Comparison of ENCODE assay signal across 9 cellular contexts in the genomic region with DNA sequence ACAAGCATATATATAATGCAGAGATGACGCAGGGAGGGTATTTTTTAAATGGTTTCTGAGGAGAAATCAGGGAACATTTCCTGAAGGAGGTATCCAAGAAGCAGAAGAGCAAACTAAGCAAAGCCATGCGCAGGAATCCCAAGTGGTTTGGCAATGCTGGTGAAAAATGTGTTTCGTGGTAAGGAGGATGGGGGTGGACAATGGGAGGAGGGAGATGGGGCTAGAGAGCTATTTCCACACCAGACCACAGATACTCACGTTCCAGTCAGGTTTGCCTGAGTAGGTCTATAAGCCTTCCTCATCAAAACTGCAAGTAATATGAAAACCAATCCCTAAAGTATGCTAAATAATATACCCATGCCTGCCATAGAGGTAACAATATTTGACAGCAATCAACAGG.
DNase-seq lines count a peak whose midpoint lies in the region; ATAC-seq and TF ChIP-seq lines count a peak whose summit lies in the region.
"Had no signal": no experiment of that assay in that cellular context is flagged by ENCODE, and none has a peak within 500 bp of the region (broad histone marks: within the 10 kb centered on the region; RNA-seq: fewer than 3 reads in every experiment).

No MANE protein-coding gene starts in this region.

- peak overlapping the region; percentile 86 for H3K27ac Mint-ChIP-seq in CD4-positive, alpha-beta T cell

- CTCF ChIA-PET in CD4-positive, alpha-beta T cell (lab: Charles Lee), result interaction anchor here (1.4 to 2.7 kb wide), 2 partner anchors 85 to 207 kb away, joined by 3 to 7 read pairs; no protein-coding TSS in a partner anchor

- peak overlapping the region; percentile 89 for H3K4me3 Mint-ChIP-seq in CD4-positive, alpha-beta T cell

- peaks cover 7% of the 10 kb centered on the region for H3K27me3 Mint-ChIP-seq in CD4-positive, alpha-beta T cell

- POLR2A ChIA-PET in CD4-positive, alpha-beta T cell (lab: Charles Lee), result interaction anchor here (1.4 to 4.9 kb wide), 4 partner anchors 46 to 224 kb away, joined by 3 to 61 read pairs (median 32); partner anchors contain the start of gene MKLN1

- peak overlapping the region; percentile 62 for H3K4me3 ChIP-seq in effector memory CD4-positive, alpha-beta T cell (ENCODE audit: insufficient read depth, low read depth, low read length, poor library complexity, severe bottlenecking)
- peak overlapping the region; percentile 3 for H3K4me3 ChIP-seq in rectal smooth muscle tissue (ENCODE audit: low read length)

- H3K9ac ChIP-seq in rectal smooth muscle tissue (ENCODE audit: low read length), result no peak overlapping the region

- intact Hi-C loops in CD4-positive, alpha-beta T cell (cut with DNase I, micrococcal nuclease), result loop anchor here (10.0 kb wide), 2 partner anchors 49 to 51 kb away; no protein-coding TSS in a partner anchor

- TF ChIP-seq CTCF in CD4-positive, alpha-beta T cell (IDR thresholded peaks at IDR 0.05), result no peak

- H3K9me3 Mint-ChIP-seq in CD4-positive, alpha-beta T cell, result no peaks in the 10 kb centered on the region

- peaks cover 27% of the 10 kb centered on the region for H3K4me1 ChIP-seq in effector memory CD4-positive, alpha-beta T cell (ENCODE audit: control insufficient read depth, insufficient read depth, low read length, poor library complexity, severe bottlenecking)
- H3K4me1 ChIP-seq in rectal smooth muscle tissue (ENCODE audit: control insufficient read depth, insufficient read depth, low read length), result peaks cover 21% of the 10 kb centered on the region

- peaks cover 81% of the 10 kb centered on the region for H3K36me3 Mint-ChIP-seq in CD4-positive, alpha-beta T cell (ENCODE audit: low read depth)

- ATAC-seq in CD4-positive, alpha-beta T cell (ENCODE audit: poor library complexity), result no peak

- H3K9me3 ChIP-seq in CD4-positive, alpha-beta T cell (ENCODE audit: control insufficient read depth, low read length), result no peaks in the 10 kb centered on the region
- no peaks in the 10 kb centered on the region for H3K9me3 ChIP-seq in effector memory CD4-positive, alpha-beta T cell (ENCODE audit: control insufficient read depth, low read length)

- H3K36me3 ChIP-seq in effector memory CD4-positive, alpha-beta T cell (ENCODE audit: control insufficient read depth, insufficient read depth, low read length), result peaks cover 8% of the 10 kb centered on the region
- peaks cover 2% of the 10 kb centered on the region for H3K36me3 ChIP-seq in rectal smooth muscle tissue (ENCODE audit: control insufficient read depth, insufficient read depth, low read length)

- no peak for DNase-seq in CD4-positive, alpha-beta T cell
- DNase-seq in NCI-H226, result peak; percentile 67
- no peak for DNase-seq in effector memory CD4-positive, alpha-beta T cell
- DNase-seq in NCI-H2107 treated with DMSO at 0.1 percent for 48 hours (lab: John Stamatoyannopoulos, UW; ENCODE audit: unreplicated experiment), result no peak
- no peak for DNase-seq in NCI-H345 treated with DMSO at 0.1 percent for 48 hours (lab: John Stamatoyannopoulos, UW; ENCODE audit: unreplicated experiment)
- DNase-seq in NCI-H146 (lab: John Stamatoyannopoulos, UW), result no peak
- no peak for DNase-seq in DMS153 treated with DMSO at 0.1 percent for 48 hours (lab: John Stamatoyannopoulos, UW; ENCODE audit: unreplicated experiment)
- DNase-seq: NCI-H524 had no signal

- no peak overlapping the region for H3K27ac ChIP-seq in CD4-positive, alpha-beta T cell (ENCODE audit: low read depth, low read length)
- no peak overlapping the region for H3K27ac ChIP-seq in effector memory CD4-positive, alpha-beta T cell (ENCODE audit: insufficient read depth, low read length, poor library complexity, severe bottlenecking)
- H3K27ac ChIP-seq in rectal smooth muscle tissue (ENCODE audit: low read depth, low read length), result peak overlapping the region; percentile 18

- peaks cover 79% of the 10 kb centered on the region for H3K4me1 Mint-ChIP-seq in CD4-positive, alpha-beta T cell (ENCODE audit: low read depth)

- H3K27me3 ChIP-seq in CD4-positive, alpha-beta T cell (ENCODE audit: control insufficient read depth, insufficient read depth, low read length), result no peaks in the 10 kb centered on the region
- no peaks in the 10 kb centered on the region for H3K27me3 ChIP-seq in effector memory CD4-positive, alpha-beta T cell (replicated peaks; ENCODE audit: control insufficient read depth, insufficient read depth, low read length, poor library complexity, severe bottlenecking)
- H3K27me3 ChIP-seq in rectal smooth muscle tissue (ENCODE audit: control insufficient read depth, insufficient read depth, low read length), result no peaks in the 10 kb centered on the region
